ENCODE assay signal across 29 cellular contexts in genomic region chr10:2036209-2036608, GRCh38.
"Had no signal": no experiment of that assay in that cellular context is flagged by ENCODE, and none has a peak within 500 bp of the region (broad histone marks: within the 10 kb centered on the region; RNA-seq: fewer than 3 reads in every experiment).

No MANE protein-coding gene starts in this region.

- H3K27me3 Mint-ChIP-seq: dendritic cell treated with granulocyte-macrophage colony-stimulating factor and Interleukin-4, amounts not matched to agents 40 ng/mL and 50 ng/mL, for 4 days had no signal

- H3K9me3 ChIP-seq: colonic mucosa, esophagus squamous epithelium, gastrocnemius medialis, gastroesophageal sphincter had no signal

- H3K27ac Mint-ChIP-seq: dendritic cell treated with granulocyte-macrophage colony-stimulating factor and Interleukin-4, amounts not matched to agents 40 ng/mL and 50 ng/mL, for 4 days; effector memory CD8-positive, alpha-beta T cell; endodermal cell had no signal

- H3K4me3 ChIP-seq: colonic mucosa, coronary artery, dorsolateral prefrontal cortex, esophagus muscularis mucosa, esophagus squamous epithelium, gastrocnemius medialis, gastroesophageal sphincter, heart left ventricle, heart right ventricle had no signal

- FAIRE-seq: colon, endometrium, endothelial cell of umbilical vein, frontal cortex had no signal

- ATAC-seq: effector memory CD8-positive, alpha-beta T cell; esophagus mucosa; foreskin keratinocyte; gastrocnemius medialis; gastroesophageal sphincter; heart left ventricle; heart right ventricle had no signal

- DNase-seq: colonic mucosa; cortex of kidney; dermis blood vessel endothelial cell; dorsolateral prefrontal cortex; effector CD4-positive, alpha-beta T cell; effector CD8-positive, alpha-beta T cell; effector memory CD4-positive, alpha-beta T cell; effector memory CD8-positive, alpha-beta T cell; endodermal cell; erythroblast; esophagus squamous epithelium; foreskin fibroblast; foreskin keratinocyte; foreskin melanocyte; gastrocnemius medialis; glutamatergic neuron; head of caudate nucleus; heart left ventricle; heart right ventricle had no signal

- H3K27ac ChIP-seq: colonic mucosa, coronary artery, dorsolateral prefrontal cortex, epithelial cell of prostate, esophagus muscularis mucosa, esophagus squamous epithelium, foreskin keratinocyte, gastrocnemius medialis, gastroesophageal sphincter, heart left ventricle, heart right ventricle had no signal

- H3K9me3 Mint-ChIP-seq: dendritic cell treated with granulocyte-macrophage colony-stimulating factor and Interleukin-4, amounts not matched to agents 40 ng/mL and 50 ng/mL, for 4 days; endodermal cell had no signal

- H3K4me3 Mint-ChIP-seq: dendritic cell treated with granulocyte-macrophage colony-stimulating factor and Interleukin-4, amounts not matched to agents 40 ng/mL and 50 ng/mL, for 4 days; effector memory CD8-positive, alpha-beta T cell; endodermal cell had no signal

- H3K27me3 ChIP-seq: colonic mucosa, dorsolateral prefrontal cortex, esophagus squamous epithelium, foreskin keratinocyte, gastrocnemius medialis, gastroesophageal sphincter, heart right ventricle had no signal

- H3K4me1 ChIP-seq: colonic mucosa, esophagus muscularis mucosa, esophagus squamous epithelium, foreskin keratinocyte, gastrocnemius medialis, gastroesophageal sphincter, heart left ventricle, heart right ventricle had no signal

- H3K36me3 ChIP-seq: colonic mucosa, esophagus muscularis mucosa, esophagus squamous epithelium, gastrocnemius medialis, gastroesophageal sphincter, heart left ventricle, heart right ventricle had no signal

- H3K4me1 Mint-ChIP-seq: endodermal cell had no signal
